ENCODE assay signal across 21 cellular contexts in the genomic region with DNA sequence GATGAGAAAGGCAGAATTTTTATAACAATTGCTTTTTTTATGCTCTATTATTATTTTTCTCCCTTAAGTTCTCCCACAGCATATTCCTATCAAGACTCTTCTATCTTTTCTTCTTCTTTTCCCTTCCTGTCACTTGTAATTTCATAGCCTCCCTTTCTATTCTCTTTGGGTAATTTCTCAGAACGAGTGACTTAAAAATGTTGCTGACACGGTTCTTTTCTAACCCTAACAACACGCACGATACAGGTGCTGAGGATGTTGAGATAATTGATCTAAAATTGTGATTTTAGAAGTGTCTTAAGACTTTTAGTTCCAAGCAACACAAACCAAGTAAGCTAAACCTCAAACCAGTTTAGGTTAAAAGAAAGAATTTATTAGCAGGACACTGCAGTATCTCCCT.
"Had no signal": no experiment of that assay in that cellular context is flagged by ENCODE, and none has a peak within 500 bp of the region (broad histone marks: within the 10 kb centered on the region; RNA-seq: fewer than 3 reads in every experiment).

No MANE protein-coding gene starts in this region.

- H3K27me3 Mint-ChIP-seq: progenitor cell of endocrine pancreas, type B pancreatic cell had no signal

- H3K9me3 ChIP-seq: lower lobe of right lung, ovary, tibial nerve, uterus had no signal

- H3K4me1 ChIP-seq: lower lobe of right lung, right atrium auricular region, uterus had no signal

- H3K4me3 ChIP-seq: lower lobe of right lung, ovary, right atrium auricular region, skin epidermis, tibial nerve, uterus had no signal

- H3K36me3 ChIP-seq: lower lobe of right lung, ovary, right atrium auricular region, tibial nerve, uterus had no signal

- H3K27ac ChIP-seq: lower lobe of right lung, skin epidermis, uterus had no signal

- H3K27ac Mint-ChIP-seq: naive B cell; natural killer cell; nephron progenitor cell; progenitor cell of endocrine pancreas; stimulated activated naive B cell treated with anti-CD40 and anti-IgM and Interleukin-4, amounts not matched to agents 10 μg/mL and 1 μg/mL and 100 μg/mL, for 72 hours; type B pancreatic cell had no signal

- H3K27me3 ChIP-seq: ovary, right atrium auricular region, tibial nerve, uterus had no signal

- DNase-seq: head of caudate nucleus; islet precursor cell; lower lobe of right lung; mammary epithelial cell; naive B cell; natural killer cell; nephron progenitor cell; ovary; stimulated activated CD4-positive, alpha-beta T cell treated with anti-CD3 and anti-CD28 coated beads, Interleukin-12 subunit alpha, Interleukin-12 subunit beta, amount 100 ng/mL, for 4 hours; stimulated activated CD4-positive, alpha-beta T cell treated with anti-CD3 and anti-CD28 coated beads, Interleukin-15, amount 100 ng/mL, for 24 hours; stimulated activated CD4-positive, alpha-beta T cell treated with anti-CD3 and anti-CD28 coated beads, Interleukin-2, amount 100 ng/mL, for 24 hours; stimulated activated CD4-positive, alpha-beta T cell treated with anti-CD3 and anti-CD28 coated beads, Interleukin-4, amount 100 ng/mL, for 1 hour; stimulated activated naive B cell treated with anti-CD40 and anti-IgM and Interleukin-4, amounts not matched to agents 10 μg/mL and 1 μg/mL and 100 μg/mL, for 72 hours; stimulated activated naive CD8-positive, alpha-beta T cell treated with anti-CD3 and anti-CD28 coated beads, Interleukin-15, Interleukin-2, amounts not matched to agents 100 U/mL and 50 U/mL, for 24 hours; substantia nigra; uterus had no signal

- H3K4me3 Mint-ChIP-seq: naive B cell; natural killer cell; nephron progenitor cell; stimulated activated naive B cell treated with anti-CD40 and anti-IgM and Interleukin-4, amounts not matched to agents 10 μg/mL and 1 μg/mL and 100 μg/mL, for 72 hours; type B pancreatic cell had no signal

- H3K9me3 Mint-ChIP-seq: natural killer cell, nephron progenitor cell, type B pancreatic cell had no signal

- H3K36me3 Mint-ChIP-seq: naive B cell, natural killer cell, type B pancreatic cell had no signal

- H3K4me1 Mint-ChIP-seq: naive B cell; natural killer cell; nephron progenitor cell; stimulated activated naive B cell treated with anti-CD40 and anti-IgM and Interleukin-4, amounts not matched to agents 10 μg/mL and 1 μg/mL and 100 μg/mL, for 72 hours had no signal

- ATAC-seq: lower lobe of right lung; natural killer cell; stimulated activated naive B cell treated with anti-CD40 and anti-IgM and Interleukin-4, amounts not matched to agents 10 μg/mL and 1 μg/mL and 100 μg/mL, for 72 hours; stimulated activated naive CD8-positive, alpha-beta T cell treated with anti-CD3 and anti-CD28 coated beads, Interleukin-15, Interleukin-2, amounts not matched to agents 100 U/mL and 50 U/mL, for 24 hours had no signal
